Comparison of ENCODE assay signal across 17 cellular contexts in the genomic region with DNA sequence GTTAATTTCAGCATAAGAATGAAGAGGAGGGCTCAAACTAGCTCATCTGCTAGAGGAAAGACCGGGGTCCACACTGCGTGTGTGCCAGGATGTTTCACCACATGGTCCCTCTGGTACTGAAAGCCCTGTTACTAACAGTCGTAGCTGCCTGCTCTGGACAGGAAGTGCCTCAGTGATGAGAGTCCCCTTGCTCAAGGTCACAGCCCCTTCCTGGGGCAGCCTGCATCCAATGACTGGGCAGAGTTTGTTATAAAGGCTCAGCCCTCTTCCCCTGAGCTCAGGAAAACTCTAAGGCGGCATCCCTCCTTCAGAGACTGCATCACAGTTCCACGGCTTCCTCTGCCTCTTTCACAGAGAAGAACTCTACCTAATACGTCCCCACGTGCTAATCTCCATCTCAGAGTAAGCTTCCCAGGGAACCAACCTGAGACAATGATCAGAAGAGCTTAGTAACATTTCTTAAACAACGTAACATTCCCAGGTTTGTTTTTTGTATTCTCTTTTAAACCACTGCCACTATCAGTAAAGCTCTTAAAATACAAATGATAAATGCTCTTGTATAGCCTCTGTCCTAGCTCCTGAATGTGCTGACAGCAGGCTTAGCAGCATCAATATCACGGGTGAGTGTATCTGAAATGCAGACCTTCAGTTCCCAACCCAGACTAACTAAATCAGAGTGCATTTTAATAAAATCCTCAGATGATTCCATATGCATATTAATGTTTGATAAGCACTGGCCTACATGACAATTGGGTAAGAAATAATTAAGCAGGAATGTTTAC. TPM values are rescaled to one million over a fixed set of nuclear protein-coding genes. Genes with fewer than 3 reads are reported as not detected.
DNase-seq lines count a peak whose midpoint lies in the region; ATAC-seq, FAIRE-seq and TF ChIP-seq lines count a peak whose summit lies in the region.
"Had no signal": no experiment of that assay in that cellular context is flagged by ENCODE, and none has a peak within 500 bp of the region (broad histone marks: within the 10 kb centered on the region; RNA-seq: fewer than 3 reads in every experiment).

No MANE protein-coding gene starts in this region.

- H2AFZ ChIP-seq in endothelial cell of umbilical vein (ENCODE audit: low read depth, low read length) (peak overlapping the region; percentile 63), mesenchymal stem cell (ENCODE audit: low read depth, low read length) (no peak overlapping the region)

- H3K9ac ChIP-seq in endothelial cell of umbilical vein (replicated peaks; ENCODE audit: extremely low read depth, insufficient read depth, low read length) (no peak overlapping the region), mesenchymal stem cell (ENCODE audit: low read length) (no peak overlapping the region)

- POLR2A ChIA-PET in endothelial cell of umbilical vein (lab: Charles Lee), result no interaction called here

- peak overlapping the region in 1 of 2 experiments; percentile 13 for H3K14ac ChIP-seq in mesenchymal stem cell (ENCODE audit: low read length in 2 of 2)

- TF ChIP-seq POLR2A in NB4 (IDR thresholded peaks at IDR 0.05; ENCODE audit: extremely low read depth, insufficient read length) (no peak), endothelial cell of umbilical vein (IDR thresholded peaks at IDR 0.05; ENCODE audit: low read depth, low read length) (no peak)

- no peak overlapping the region for H2BK5ac ChIP-seq in mesenchymal stem cell (ENCODE audit: low read depth, low read length, poor library complexity, severe bottlenecking)

- peak overlapping the region; percentile 59 for H4K8ac ChIP-seq in mesenchymal stem cell (ENCODE audit: low read length)

- WGBS in mesenchymal stem cell, result 70% methylated on average over 9 of the region's 9 CpGs

- H3K79me1 ChIP-seq in mesenchymal stem cell (replicated peaks; ENCODE audit: low read length, poor library complexity, severe bottlenecking), result no peaks in the 10 kb centered on the region

- no peak overlapping the region for H2BK12ac ChIP-seq in mesenchymal stem cell (ENCODE audit: low read length in 2 of 2)

- H3K9me1 ChIP-seq in endothelial cell of umbilical vein (replicated peaks; ENCODE audit: control insufficient read depth, extremely low read depth, insufficient read depth, low read length), result no peaks in the 10 kb centered on the region

- BruUV-seq in endothelial cell of umbilical vein (replicated peaks; lab: Mats Ljungman, UMichigan), result TSS peak; percentile 97

- H3K79me2 ChIP-seq in endothelial cell of umbilical vein (ENCODE audit: control insufficient read depth, insufficient read depth, low read length), result no peaks in the 10 kb centered on the region

- ATAC-seq in HG02973 (IDR thresholded peaks at IDR 0.05; ENCODE audit: unreplicated experiment), result no peak
- ATAC-seq: Panc1 had no signal

- H3K9me3 ChIP-seq in endothelial cell of umbilical vein (replicated peaks; ENCODE audit: control insufficient read depth, insufficient read depth, low read length), result no peaks in the 10 kb centered on the region
- no peaks in the 10 kb centered on the region for H3K9me3 ChIP-seq in mesenchymal stem cell (ENCODE audit: control insufficient read depth, low read length)
- H3K9me3 ChIP-seq: adrenal gland, mucosa of descending colon, thyroid gland had no signal

- no peak overlapping the region for H2BK120ac ChIP-seq in mesenchymal stem cell (ENCODE audit: low read depth, low read length)

- no peak overlapping the region for H4K91ac ChIP-seq in mesenchymal stem cell (ENCODE audit: low read length)

- H3K36me3 ChIP-seq in endothelial cell of umbilical vein (ENCODE audit: control insufficient read depth in 2 of 2, extremely low read depth in 1 of 2, insufficient read depth in 2 of 2, low read length in 2 of 2), result no peaks in the 10 kb centered on the region
- no peaks in the 10 kb centered on the region for H3K36me3 ChIP-seq in mesenchymal stem cell (ENCODE audit: control insufficient read depth in 1 of 2, insufficient read depth in 2 of 2, low read depth in 1 of 2, low read length in 2 of 2)
- H3K36me3 ChIP-seq: adrenal gland, thyroid gland had no signal

- dilution Hi-C loops in endothelial cell of umbilical vein (cut with MboI; ENCODE audit: extremely low pct_ligation_motif_present, low sequenced_read_pairs), result no loop called here

- peak overlapping the region; percentile 2 for H3K4me2 ChIP-seq in endothelial cell of umbilical vein (ENCODE audit: insufficient read depth, low read length)
- no peak overlapping the region for H3K4me2 ChIP-seq in mesenchymal stem cell (ENCODE audit: low read length, poor library complexity, severe bottlenecking)

- H3K27ac ChIP-seq in endothelial cell of umbilical vein (ENCODE audit: insufficient read depth, low read depth, low read length) (no peak overlapping the region), mesenchymal stem cell (ENCODE audit: low read length, poor library complexity, severe bottlenecking) (no peak overlapping the region)
- H3K27ac ChIP-seq: adrenal gland had no signal

- H3K4me1 ChIP-seq in endothelial cell of umbilical vein (ENCODE audit: control insufficient read depth, extremely low read depth, insufficient read depth, low read length) (peaks cover 20% of the 10 kb centered on the region), mesenchymal stem cell (ENCODE audit: control insufficient read depth, insufficient read depth, low read depth, low read length) (peaks cover 7% of the 10 kb centered on the region)
- H3K4me1 ChIP-seq: adrenal gland had no signal

- TF ChIP-seq CTCF in NB4 (IDR thresholded peaks at IDR 0.05; ENCODE audit: low read depth, low read length) (no peak), endothelial cell of umbilical vein (IDR thresholded peaks at IDR 0.05; ENCODE audit: extremely low read depth in 1 of 2, insufficient read depth in 1 of 2, low read depth in 1 of 2, low read length in 2 of 2) (no peak)

- no peak overlapping the region for H3K4me3 ChIP-seq in NB4 (ENCODE audit: low read depth, low read length)
- no peak overlapping the region for H3K4me3 ChIP-seq in endothelial cell of umbilical vein (replicated peaks in 1 of 3; ENCODE audit: insufficient read depth in 1 of 3, low read depth in 1 of 3, low read length in 3 of 3)
- H3K4me3 ChIP-seq in mesenchymal stem cell (ENCODE audit: insufficient read depth in 1 of 2, low read depth in 1 of 2, low read length in 2 of 2), result no peak overlapping the region
- H3K4me3 ChIP-seq: adrenal gland, mucosa of descending colon, thyroid gland had no signal

- peak overlapping the region in 1 of 2 experiments; percentile 25 for H3K18ac ChIP-seq in mesenchymal stem cell (ENCODE audit: low read depth in 1 of 2, low read length in 2 of 2)

- H3K27me3 ChIP-seq in endothelial cell of umbilical vein (ENCODE audit: control insufficient read depth in 2 of 2, insufficient read depth in 2 of 2, low read length in 2 of 2) (no peaks in the 10 kb centered on the region), mesenchymal stem cell (ENCODE audit: control insufficient read depth in 1 of 2, insufficient read depth in 1 of 2, low read length in 2 of 2) (peaks cover 0 to 3% of the 10 kb centered on the region in 2 experiments)
- H3K27me3 ChIP-seq: adrenal gland, thyroid gland had no signal

- FAIRE-seq in endothelial cell of umbilical vein (lab: Jason Lieb, UNC), result peak; percentile 92

- H3K23ac ChIP-seq in mesenchymal stem cell (ENCODE audit: low read length in 2 of 2), result no peak overlapping the region

- intact Hi-C loops in endothelial cell of umbilical vein (cut with micrococcal nuclease), result no loop called here

- no peak overlapping the region for H3K4ac ChIP-seq in mesenchymal stem cell (ENCODE audit: low read depth in 1 of 2, low read length in 2 of 2)

- H4K20me1 ChIP-seq in endothelial cell of umbilical vein (replicated peaks; ENCODE audit: control insufficient read depth, extremely low read depth, insufficient read depth, low read length), result no peaks in the 10 kb centered on the region

- DNase-seq in EH (ENCODE audit: low read depth), result peak; percentile 7
- peak; percentile 5 for DNase-seq in NB4 (ENCODE audit: low read depth)
- peak; percentile 52 for DNase-seq in endothelial cell of umbilical vein (ENCODE audit: low read depth, low spot score)
- DNase-seq in mesenchymal stem cell, result peak; percentile 18
- no peak for DNase-seq in 8988T
- no peak for DNase-seq in AML-193 (lab: John Stamatoyannopoulos, UW)
- no peak for DNase-seq in kidney glomerular epithelial cell (lab: John Stamatoyannopoulos, UW)
- DNase-seq: activated CD4-positive, CD25-positive, alpha-beta regulatory T cell treated with anti-CD3 and anti-CD28 coated beads, Interleukin-2, amount 50 U/mL, for 72 hours; adrenal gland; cortex of kidney; DMS79; mucosa of descending colon; NCI-H446; T-cell; thyroid gland had no signal

- CTCF ChIA-PET in endothelial cell of umbilical vein (lab: Charles Lee), result interaction anchor here (0.6 to 2.4 kb wide), 11 partner anchors 9 to 196 kb away, joined by 3 to 10 read pairs (median 4); no protein-coding TSS in a partner anchor

- H2AK5ac ChIP-seq in mesenchymal stem cell (ENCODE audit: low read length, severe bottlenecking), result no peak overlapping the region

- H2BK15ac ChIP-seq in mesenchymal stem cell (ENCODE audit: low read depth, poor library complexity, severe bottlenecking), result no peak overlapping the region

TF ChIP-seq in endothelial cell of umbilical vein, 7 proteins besides CTCF, POLR2A, EP300 and RAD21:
- TF ChIP-seq EZH2 (IDR thresholded peaks at IDR 0.05; ENCODE audit: borderline replicate concordance, low read depth, low read length, severe bottlenecking) (no peak), POLR2AphosphoS5 (IDR thresholded peaks at IDR 0.05; ENCODE audit: insufficient read depth, low read depth, low read length) (peak; percentile 53), MAX (IDR thresholded peaks at IDR 0.05; ENCODE audit: insufficient read depth, insufficient read length) (no peak), JUN (IDR thresholded peaks at IDR 0.05; ENCODE audit: borderline replicate concordance, insufficient read depth, insufficient read length, low read depth) (no peak)

RNA-seq across cellular contexts. Expression of gene ATP1A1, which starts 38.0 kb away (rescaled TPM):
- total RNA-seq in endothelial cell of umbilical vein, result 263 and 325 TPM in 2 replicates
- polyA plus RNA-seq in endothelial cell of umbilical vein, result 184 and 263 TPM in 2 replicates
- 256 and 276 TPM in 2 replicates for polyA plus RNA-seq in endothelial cell of umbilical vein (2011; cell fraction: cytosol; rRNA removed)
- 313 and 354 TPM in 2 replicates for polyA plus RNA-seq in endothelial cell of umbilical vein (2011; cell fraction: nucleus; rRNA removed)
- 243 and 307 TPM in 2 replicates for polyA plus RNA-seq in endothelial cell of umbilical vein (2012)
- 602 and 647 TPM in 2 replicates for polyA minus RNA-seq in endothelial cell of umbilical vein
- 106 TPM for polyA minus RNA-seq in endothelial cell of umbilical vein (2011; cell fraction: cytosol; rRNA and poly(A)+ RNA removed)
- polyA minus RNA-seq in endothelial cell of umbilical vein (2011; cell fraction: nucleus; rRNA and poly(A)+ RNA removed), result 270 and 431 TPM in 2 replicates
- polyA plus RNA-seq in mesenchymal stem cell (2013, experiment 1 of 2), result 128 TPM
- polyA plus RNA-seq in mesenchymal stem cell (2013, experiment 2 of 2), result 126 TPM

Comparison
In these comparisons a context has a peak if more than half of its experiments do, and no peak if none do; other contexts are left out.
1. DNase-seq: peak in EH (single experiment), NB4 (single experiment), endothelial cell of umbilical vein (single experiment) and mesenchymal stem cell (single experiment); none in 8988T (single experiment), AML-193 (0 of 2) and kidney glomerular epithelial cell (single experiment).